ENCODE assay signal across 32 cellular contexts in the genomic region with DNA sequence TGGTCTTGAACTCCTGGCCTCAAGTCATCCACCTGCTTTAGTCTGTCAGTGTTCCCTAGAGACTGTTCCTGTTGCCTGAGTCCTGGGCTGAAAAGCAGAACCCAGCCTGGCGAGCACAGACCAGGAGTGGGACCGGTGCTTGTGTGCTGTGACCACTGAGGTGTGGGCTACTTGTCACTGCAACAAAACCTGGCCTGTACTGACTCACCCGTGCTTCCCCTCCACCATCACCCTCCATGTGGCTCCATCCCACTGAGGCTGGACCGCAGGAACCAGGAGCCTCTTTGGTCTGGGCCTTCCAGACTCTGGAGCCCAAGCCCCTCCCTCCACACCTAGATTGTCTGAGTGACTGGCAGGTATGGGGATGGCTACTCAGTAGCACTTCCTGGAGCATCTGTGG. TPM values are rescaled to one million over a fixed set of nuclear protein-coding genes. Genes with fewer than 3 reads are reported as not detected.
"Had no signal": no experiment of that assay in that cellular context is flagged by ENCODE, and none has a peak within 500 bp of the region (broad histone marks: within the 10 kb centered on the region; RNA-seq: fewer than 3 reads in every experiment).

No MANE protein-coding gene starts in this region.

- H3K4me3 ChIP-seq: adrenal gland, body of pancreas, esophagus squamous epithelium, gastroesophageal sphincter, heart right ventricle had no signal

- DNase-seq: activated CD4-positive, alpha-beta memory T cell treated with anti-CD3 and anti-CD28 coated beads for 36 hours; activated CD4-positive, alpha-beta T cell treated with anti-CD3 and anti-CD28 coated beads for 36 hours; activated CD4-positive, alpha-beta T cell treated with anti-CD3 and anti-CD28 coated beads, Interleukin-2, amount 10 ng/mL, durations not matched to agents 24 days and 14 days; activated CD4-positive, CD25-positive, alpha-beta regulatory T cell; activated CD4-positive, CD25-positive, alpha-beta regulatory T cell treated with anti-CD3 and anti-CD28 coated beads, Interleukin-2, amount 50 U/mL, for 72 hours; activated CD8-positive, alpha-beta memory T cell treated with anti-CD3 and anti-CD28 coated beads, Interleukin-2, amount 10 ng/mL, durations not matched to agents 7 days and 5 days; activated CD8-positive, alpha-beta memory T cell treated with anti-CD3 and anti-CD28 coated beads, Interleukin-2, amount 50 U/mL, for 4 hours; activated CD8-positive, alpha-beta T cell treated with anti-CD3 and anti-CD28 coated beads, Interleukin-2, amount 10 ng/mL, durations not matched to agents 7 days and 5 days; activated effector memory CD4-positive, alpha-beta T cell treated with anti-CD3 and anti-CD28 coated beads, Interleukin-2, amount 50 U/mL, for 16 hours; activated naive CD4-positive, alpha-beta T cell treated with anti-CD3 and anti-CD28 coated beads for 36 hours; activated naive CD8-positive, alpha-beta T cell treated with anti-CD3 and anti-CD28 coated beads for 36 hours; activated naive CD8-positive, alpha-beta T cell treated with anti-CD3 and anti-CD28 coated beads, Interleukin-2, amount 50 U/mL, for 24 hours; activated T-cell treated with anti-CD3 and anti-CD28 coated beads, Interleukin-2, amount 50 U/mL, for 1 hour; activated T-cell treated with anti-CD3 and anti-CD28 coated beads, Interleukin-2, amount 50 U/mL, for 48 hours; adrenal gland; amygdala; aorta; body of pancreas; caudate nucleus; cortex of kidney; dermis blood vessel endothelial cell; effector CD4-positive, alpha-beta T cell; effector memory CD8-positive, alpha-beta T cell; erythroblast; esophagus squamous epithelium; foreskin melanocyte; heart right ventricle; T-helper 2 cell had no signal

- H3K27ac ChIP-seq: adrenal gland, body of pancreas, esophagus squamous epithelium, gastroesophageal sphincter, heart right ventricle had no signal

- ATAC-seq: activated CD4-positive, alpha-beta T cell treated with anti-CD3 and anti-CD28 coated beads for 36 hours; activated CD8-positive, alpha-beta memory T cell treated with anti-CD3 and anti-CD28 coated beads, Interleukin-2, amount 10 ng/mL, durations not matched to agents 7 days and 5 days; activated CD8-positive, alpha-beta T cell treated with anti-CD3 and anti-CD28 coated beads, Interleukin-2, amount 10 ng/mL, durations not matched to agents 7 days and 5 days; activated naive CD8-positive, alpha-beta T cell treated with anti-CD3 and anti-CD28 coated beads, Interleukin-2, amount 50 U/mL, for 24 hours; body of pancreas; effector memory CD8-positive, alpha-beta T cell; gastroesophageal sphincter; heart right ventricle had no signal

- FAIRE-seq: colon had no signal

- H3K27me3 ChIP-seq: adrenal gland, body of pancreas, esophagus squamous epithelium, gastroesophageal sphincter, heart right ventricle had no signal

- H3K9me3 ChIP-seq: adrenal gland, body of pancreas, esophagus squamous epithelium, gastroesophageal sphincter, heart right ventricle had no signal

- H3K4me1 ChIP-seq: adrenal gland had no signal

RNA-seq across cellular contexts. Expression of a gene that starts 24.0 kb away (rescaled TPM):
- total RNA-seq: aorta, chondrocyte, fibroblast of lung had no signal
- polyA plus RNA-seq: fibroblast of lung had no signal
